ENCODE assay signal across 9 cellular contexts in genomic region chr3:133804896-133805295, GRCh38. TPM values are rescaled to one million over a fixed set of nuclear protein-coding genes. Genes with fewer than 3 reads are reported as not detected.
DNase-seq lines count a peak whose midpoint lies in the region; ATAC-seq and TF ChIP-seq lines count a peak whose summit lies in the region.
"Had no signal": no experiment of that assay in that cellular context is flagged by ENCODE, and none has a peak within 500 bp of the region (broad histone marks: within the 10 kb centered on the region; RNA-seq: fewer than 3 reads in every experiment).

No MANE protein-coding gene starts in this region.

- intact Hi-C loops in stomach (cut with DNase I; ENCODE audit: low total_unique reads) = no loop called here

- ATAC-seq in activated T-cell treated with anti-CD3 and anti-CD28 coated beads, Interleukin-2, amount 50 U/mL, for 4 hours = no peak
- ATAC-seq in activated CD8-positive, alpha-beta T cell treated with anti-CD3 and anti-CD28 coated beads, Interleukin-2, amount 10 ng/mL, durations not matched to agents 7 days and 5 days = no peak
- no peak for ATAC-seq in GM21390 (IDR thresholded peaks at IDR 0.05; ENCODE audit: unreplicated experiment)

- H3K27me3 ChIP-seq in iPS-20b (ENCODE audit: insufficient read depth, low read length) (0 out of 2 replicates have a peak, but pooled peaks cover 4% of the 10 kb centered on the region), stomach (peaks cover 0 to 4% (median 0%) of the 10 kb centered on the region in 3 donors)

- peak overlapping the region; percentile 98 for H3K4me3 Mint-ChIP-seq in activated T-cell treated with anti-CD3 and anti-CD28 coated beads, Interleukin-2, amount 50 U/mL, for 4 hours
- peak overlapping the region; percentile 98 for H3K4me3 Mint-ChIP-seq in activated CD8-positive, alpha-beta T cell treated with anti-CD3 and anti-CD28 coated beads, Interleukin-2, amount 10 ng/mL, durations not matched to agents 7 days and 5 days

- no peak overlapping the region for H3K9ac ChIP-seq in iPS-20b (ENCODE audit: low read depth, low read length)

- H3K36me3 ChIP-seq in iPS-20b (ENCODE audit: insufficient read depth, low read depth, low read length) = peaks cover 20% of the 10 kb centered on the region
- peaks cover 2 to 22% (median 19%) of the 10 kb centered on the region in 4 donors for H3K36me3 ChIP-seq in stomach

- no peak for TF ChIP-seq EP300 in stomach (IDR thresholded peaks at IDR 0.05)

- H3K4me1 ChIP-seq in iPS-20b (ENCODE audit: insufficient read depth, low read length) (no peaks in the 10 kb centered on the region), stomach (peaks cover 0 to 37% (median 19%) of the 10 kb centered on the region in 4 donors)

- WGBS in stomach, 5 donors = 49 to 80% (median 57%) methylated on average over 4 of the region's 4 CpGs

- no peaks in the 10 kb centered on the region for H3K9me3 Mint-ChIP-seq in activated T-cell treated with anti-CD3 and anti-CD28 coated beads, Interleukin-2, amount 50 U/mL, for 4 hours
- H3K9me3 Mint-ChIP-seq in activated CD8-positive, alpha-beta T cell treated with anti-CD3 and anti-CD28 coated beads, Interleukin-2, amount 10 ng/mL, durations not matched to agents 7 days and 5 days (ENCODE audit: insufficient read depth) = no peaks in the 10 kb centered on the region
- H3K9me3 Mint-ChIP-seq: dendritic cell treated with granulocyte-macrophage colony-stimulating factor and Interleukin-4, amounts not matched to agents 40 ng/mL and 50 ng/mL, for 4 days had no signal

- peaks cover 28% of the 10 kb centered on the region for H3K4me1 Mint-ChIP-seq in activated T-cell treated with anti-CD3 and anti-CD28 coated beads, Interleukin-2, amount 50 U/mL, for 4 hours (ENCODE audit: low read depth)
- peaks cover 26% of the 10 kb centered on the region for H3K4me1 Mint-ChIP-seq in activated CD8-positive, alpha-beta T cell treated with anti-CD3 and anti-CD28 coated beads, Interleukin-2, amount 10 ng/mL, durations not matched to agents 7 days and 5 days (ENCODE audit: low read depth)

- POLR2A ChIA-PET in activated CD8-positive, alpha-beta T cell treated with anti-CD3 and anti-CD28 coated beads, Interleukin-2, amount 10 ng/mL, durations not matched to agents 7 days and 5 days (lab: Charles Lee) = no interaction called here

- TF ChIP-seq CTCF in stomach (IDR thresholded peaks at IDR 0.05) (no peak), GM20000 (IDR thresholded peaks at IDR 0.05; ENCODE audit: extremely low read depth, missing control alignments) (no peak)

- H3K4me3 ChIP-seq in iPS-20b (ENCODE audit: low read length) (peak overlapping the region; percentile 90), stomach (peak overlapping the region; percentile 82 to 99 (median 88))

- peak overlapping the region; percentile 97 for H3K27ac Mint-ChIP-seq in activated CD8-positive, alpha-beta T cell treated with anti-CD3 and anti-CD28 coated beads, Interleukin-2, amount 10 ng/mL, durations not matched to agents 7 days and 5 days

- H3K27ac ChIP-seq in iPS-20b (ENCODE audit: low read length) = no peak overlapping the region
- H3K27ac ChIP-seq in stomach = no peak overlapping the region

- no peak for TF ChIP-seq POLR2A in stomach (IDR thresholded peaks at IDR 0.05)

- H3K27me3 Mint-ChIP-seq in activated T-cell treated with anti-CD3 and anti-CD28 coated beads, Interleukin-2, amount 50 U/mL, for 4 hours (ENCODE audit: low read depth) = peaks cover 8% of the 10 kb centered on the region
- H3K27me3 Mint-ChIP-seq in activated CD8-positive, alpha-beta T cell treated with anti-CD3 and anti-CD28 coated beads, Interleukin-2, amount 10 ng/mL, durations not matched to agents 7 days and 5 days (ENCODE audit: low read depth) = peaks cover 14% of the 10 kb centered on the region

- H3K9me3 ChIP-seq in iPS-20b (ENCODE audit: insufficient read depth, low read depth, low read length) (no peaks in the 10 kb centered on the region), stomach (no peaks in the 10 kb centered on the region)

- peaks cover 21% of the 10 kb centered on the region for H3K36me3 Mint-ChIP-seq in activated T-cell treated with anti-CD3 and anti-CD28 coated beads, Interleukin-2, amount 50 U/mL, for 4 hours (ENCODE audit: insufficient read depth)
- H3K36me3 Mint-ChIP-seq in activated CD8-positive, alpha-beta T cell treated with anti-CD3 and anti-CD28 coated beads, Interleukin-2, amount 10 ng/mL, durations not matched to agents 7 days and 5 days (ENCODE audit: low read depth) = peaks cover 25% of the 10 kb centered on the region

- no peak for DNase-seq in activated T-cell treated with anti-CD3 and anti-CD28 coated beads, Interleukin-2, amount 50 U/mL, for 4 hours
- DNase-seq in activated T-cell treated with anti-CD3 and anti-CD28 coated beads, Interleukin-2, amount 50 U/mL, for 48 hours = no peak
- DNase-seq in activated CD8-positive, alpha-beta T cell treated with anti-CD3 and anti-CD28 coated beads, Interleukin-2, amount 10 ng/mL, durations not matched to agents 7 days and 5 days = no peak
- no peak for DNase-seq in stomach
- DNase-seq in NCI-H226 = no peak
- no peak for DNase-seq in GM20000 (ENCODE audit: low spot score)

- CTCF ChIA-PET in activated CD8-positive, alpha-beta T cell treated with anti-CD3 and anti-CD28 coated beads, Interleukin-2, amount 10 ng/mL, durations not matched to agents 7 days and 5 days (lab: Charles Lee) = interaction anchor here (1.6 kb wide), 1 partner anchor 123 kb away, joined by 4 read pairs; no protein-coding TSS in a partner anchor

RNA-seq across cellular contexts. Expression of gene SRPRB, which starts 0.7 kb away (rescaled TPM):
- 100 to 1,000 TPM; 156 to 169 (median 166) TPM for total RNA-seq in activated T-cell treated with anti-CD3 and anti-CD28 coated beads, Interleukin-2, amount 50 U/mL, for 4 hours
- total RNA-seq in activated CD8-positive, alpha-beta T cell treated with anti-CD3 and anti-CD28 coated beads, Interleukin-2, amount 10 ng/mL, durations not matched to agents 7 days and 5 days = 10 to 100 TPM; 45.3 to 48.1 TPM
- 10 to 100 TPM in 2 of 5 donors, 1 to 10 TPM in 3; 5.3 to 54.9 (median 9.3) TPM for total RNA-seq in stomach
- polyA plus RNA-seq in stomach = 10 to 100 TPM; 16.0 to 28.0 (median 20.4) TPM

RNA-seq across cellular contexts. Expression of gene TF, which starts 58.7 kb away (rescaled TPM):
- 1 to 10 TPM; 3.7 to 8.2 (median 7.9) TPM for total RNA-seq in activated T-cell treated with anti-CD3 and anti-CD28 coated beads, Interleukin-2, amount 50 U/mL, for 4 hours
- under 1 TPM; 0.03 to 0.05 TPM for total RNA-seq in activated CD8-positive, alpha-beta T cell treated with anti-CD3 and anti-CD28 coated beads, Interleukin-2, amount 10 ng/mL, durations not matched to agents 7 days and 5 days
- total RNA-seq in stomach = 10 to 100 TPM in 1 of 5 donors, 1 to 10 TPM in 1, under 1 TPM in 2, not detected in 1; under 0.01 to 10.1 (median 1.1) TPM
- polyA plus RNA-seq in stomach = 10 to 100 TPM in 1 of 3 donors, under 1 TPM in 2; 0.61 to 16.2 (median 0.68) TPM
